Comparison of ENCODE assay signal across 9 cellular contexts in genomic region chr2:161090401-161090800, GRCh38.
A peak's percentile ranks its signal among the peaks of the same experiment; 100 is the strongest.
DNase-seq lines count a peak whose midpoint lies in the region; ATAC-seq, FAIRE-seq and TF ChIP-seq lines count a peak whose summit lies in the region.
"Had no signal": no experiment of that assay in that cellular context is flagged by ENCODE, and none has a peak within 500 bp of the region (broad histone marks: within the 10 kb centered on the region; RNA-seq: fewer than 3 reads in every experiment).

No MANE protein-coding gene starts in this region.

- FAIRE-seq in pancreas (lab: Jason Lieb, UNC): no peak
- FAIRE-seq: islet of Langerhans had no signal

- no peak for TF ChIP-seq POLR2A in sigmoid colon (IDR thresholded peaks at IDR 0.05)

- H3K27ac Mint-ChIP-seq in activated T-cell treated with anti-CD3 and anti-CD28 coated beads, Interleukin-2, amount 50 U/mL, for 24 hours: peak overlapping the region; percentile 81

- H3K27me3 Mint-ChIP-seq in activated T-cell treated with anti-CD3 and anti-CD28 coated beads, Interleukin-2, amount 50 U/mL, for 24 hours: no peaks in the 10 kb centered on the region

- H3K4me3 ChIP-seq in lower lobe of right lung (no peak overlapping the region), pancreas (no peak overlapping the region), sigmoid colon (no peak overlapping the region)

- H3K27ac ChIP-seq in lower lobe of right lung: no peak overlapping the region
- H3K27ac ChIP-seq in pancreas: no peak overlapping the region
- H3K27ac ChIP-seq in sigmoid colon: no peak overlapping the region

- H3K36me3 Mint-ChIP-seq in activated T-cell treated with anti-CD3 and anti-CD28 coated beads, Interleukin-2, amount 50 U/mL, for 24 hours (ENCODE audit: low read depth): no peaks in the 10 kb centered on the region

- H3K4me1 ChIP-seq in lower lobe of right lung (no peaks in the 10 kb centered on the region), pancreas (no peaks in the 10 kb centered on the region), sigmoid colon (no peaks in the 10 kb centered on the region)

- no peak for TF ChIP-seq EP300 in sigmoid colon (IDR thresholded peaks at IDR 0.05)

- H3K9me3 Mint-ChIP-seq in activated T-cell treated with anti-CD3 and anti-CD28 coated beads, Interleukin-2, amount 50 U/mL, for 24 hours: no peaks in the 10 kb centered on the region

- 76 to 81% methylated on average over 5 of the region's 5 CpGs for WGBS in pancreas, 2 donors
- 40 to 85% methylated on average over 5 of the region's 5 CpGs for WGBS in sigmoid colon, 2 donors

- H3K9me3 ChIP-seq in lower lobe of right lung (no peaks in the 10 kb centered on the region), pancreas (no peaks in the 10 kb centered on the region), sigmoid colon (no peaks in the 10 kb centered on the region)

- TF ChIP-seq CTCF in lower lobe of right lung (IDR thresholded peaks at IDR 0.05) (no peak), pancreas (IDR thresholded peaks at IDR 0.05) (no peak), sigmoid colon (IDR thresholded peaks at IDR 0.05) (no peak)

- intact Hi-C loops in lower lobe of right lung (cut with DNase I): no loop called here
- intact Hi-C loops in pancreas (cut with DNase I): no loop called here
- intact Hi-C loops in sigmoid colon (cut with DNase I): no loop called here

- H3K36me3 ChIP-seq in lower lobe of right lung (no peaks in the 10 kb centered on the region), pancreas (no peaks in the 10 kb centered on the region), sigmoid colon (no peaks in the 10 kb centered on the region)

- peaks cover 35% of the 10 kb centered on the region for H3K4me1 Mint-ChIP-seq in activated T-cell treated with anti-CD3 and anti-CD28 coated beads, Interleukin-2, amount 50 U/mL, for 24 hours (ENCODE audit: low read depth)

- H3K4me3 Mint-ChIP-seq in activated T-cell treated with anti-CD3 and anti-CD28 coated beads, Interleukin-2, amount 50 U/mL, for 24 hours: peak overlapping the region; percentile 42

- ATAC-seq in HG03139 (IDR thresholded peaks at IDR 0.05; ENCODE audit: unreplicated experiment) (peak; percentile 35), lower lobe of right lung (no peak), pancreas (no peak)

- DNase-seq in GM19238 (ENCODE audit: insufficient read length, low spot score): peak; percentile 17
- peak; percentile 39 for DNase-seq in activated T-cell treated with anti-CD3 and anti-CD28 coated beads, Interleukin-2, amount 50 U/mL, for 24 hours
- DNase-seq in stimulated activated CD4-positive, alpha-beta T cell treated with anti-CD3 and anti-CD28 coated beads, Interleukin-1b, Interleukin-23, amount 100 ng/mL, for 48 hours: peak; percentile 16
- no peak for DNase-seq in lower lobe of right lung
- no peak for DNase-seq in pancreas
- no peak for DNase-seq in NCI-H1092 (lab: John Stamatoyannopoulos, UW)
- DNase-seq in sigmoid colon: no peak

- H3K27me3 ChIP-seq in lower lobe of right lung (ENCODE audit: low read depth) (no peaks in the 10 kb centered on the region), pancreas (no peaks in the 10 kb centered on the region), sigmoid colon (no peaks in the 10 kb centered on the region)

Comparison
In these comparisons a context has a peak if more than half of its experiments do, and no peak if none do; other contexts are left out.
1. DNase-seq: peak in GM19238 (single experiment), activated T-cell treated with anti-CD3 and anti-CD28 coated beads, Interleukin-2, amount 50 U/mL, for 24 hours (single experiment) and stimulated activated CD4-positive, alpha-beta T cell treated with anti-CD3 and anti-CD28 coated beads, Interleukin-1b, Interleukin-23, amount 100 ng/mL, for 48 hours (single experiment); none in lower lobe of right lung (single experiment), pancreas (0 of 6), NCI-H1092 (single experiment) and sigmoid colon (single experiment).